27 cellular contexts compared by ENCODE assay signal in genomic region chr4:77190053-77190452, GRCh38. TPM values are rescaled to one million over a fixed set of nuclear protein-coding genes. Genes with fewer than 3 reads are reported as not detected.
DNase-seq lines count a peak whose midpoint lies in the region; FAIRE-seq and TF ChIP-seq lines count a peak whose summit lies in the region.
"Had no signal": no experiment of that assay in that cellular context is flagged by ENCODE, and none has a peak within 500 bp of the region (broad histone marks: within the 10 kb centered on the region; RNA-seq: fewer than 3 reads in every experiment).

No MANE protein-coding gene starts in this region.

- H3K9me3 ChIP-seq in Caco-2 = no peaks in the 10 kb centered on the region
- H3K9me3 ChIP-seq: ovary had no signal

- BruUV-seq in Caco-2 (replicated peaks; lab: Mats Ljungman, UMichigan) = no TSS peak

- CTCF ChIA-PET in Caco-2 (lab: Charles Lee) = interaction anchor here (0.6 to 1.3 kb wide), 3 partner anchors 13 to 136 kb away, joined by 3 to 4 read pairs (median 3); no protein-coding TSS in a partner anchor

- DNase-seq in Caco-2 (peak; percentile 63 to 68), HT-29 (ENCODE audit: low spot score) (peak; percentile 35), brain microvascular endothelial cell (peak; percentile 5), islet precursor cell (peak; percentile 87), head of caudate nucleus (no peak), NCI-H187 (lab: John Stamatoyannopoulos, UW) (no peak), H54 (ENCODE audit: insufficient read length, low spot score) (no peak)
- no peak for DNase-seq in stimulated activated naive CD4-positive, alpha-beta T cell (lab: John Stamatoyannopoulos, UW)
- DNase-seq: ACHN; activated CD4-positive, alpha-beta T cell treated with anti-CD3 and anti-CD28 coated beads, Interleukin-2, amount 50 U/mL, for 4 hours; activated CD8-positive, alpha-beta memory T cell treated with anti-CD3 and anti-CD28 coated beads, Interleukin-2, amount 50 U/mL, for 48 hours; activated effector memory CD4-positive, alpha-beta T cell treated with Interleukin-2 at 50 U/mL for 16 hours; activated naive CD8-positive, alpha-beta T cell treated with anti-CD3 and anti-CD28 coated beads, Interleukin-2, amount 50 U/mL, for 24 hours; DMS 273 treated with DMSO at 0.1 percent for 48 hours; naive thymus-derived CD8-positive, alpha-beta T cell; NCI-H1694 treated with DMSO at 0.1 percent for 48 hours; NCI-H226; ovary; right cardiac atrium; T-helper 2 cell; WERI-Rb-1 had no signal

- H3K4me3 ChIP-seq in Caco-2 (ENCODE audit: low read depth, low read length) = no peak overlapping the region
- no peak overlapping the region for H3K4me3 ChIP-seq in brain microvascular endothelial cell (ENCODE audit: low read depth, low read length)
- H3K4me3 ChIP-seq: coronary artery, GM23338, ovary had no signal

- no peak for FAIRE-seq in H54 (lab: Jason Lieb, UNC)
- FAIRE-seq: endometrium, GM12892, islet of Langerhans had no signal

- no peak overlapping the region for H3K4me3 Mint-ChIP-seq in Caco-2 (ENCODE audit: unreplicated experiment)
- H3K4me3 Mint-ChIP-seq: activated naive CD8-positive, alpha-beta T cell treated with anti-CD3 and anti-CD28 coated beads, Interleukin-2, amount 50 U/mL, for 24 hours; GM23338; naive thymus-derived CD8-positive, alpha-beta T cell had no signal

- H3K9me3 Mint-ChIP-seq in Caco-2 (ENCODE audit: unreplicated experiment) = no peaks in the 10 kb centered on the region
- H3K9me3 Mint-ChIP-seq: activated naive CD8-positive, alpha-beta T cell treated with anti-CD3 and anti-CD28 coated beads, Interleukin-2, amount 50 U/mL, for 24 hours; GM23338; naive thymus-derived CD8-positive, alpha-beta T cell had no signal

- no peaks in the 10 kb centered on the region for H3K27me3 Mint-ChIP-seq in Caco-2 (ENCODE audit: insufficient read depth, unreplicated experiment)
- H3K27me3 Mint-ChIP-seq: activated naive CD8-positive, alpha-beta T cell treated with anti-CD3 and anti-CD28 coated beads, Interleukin-2, amount 50 U/mL, for 24 hours had no signal

- no peak overlapping the region for H3K27ac ChIP-seq in brain microvascular endothelial cell
- H3K27ac ChIP-seq: C4-2B, coronary artery, ovary, WERI-Rb-1 had no signal

- peaks cover 8% of the 10 kb centered on the region for H3K4me1 Mint-ChIP-seq in Caco-2 (ENCODE audit: low read depth, unreplicated experiment)
- H3K4me1 Mint-ChIP-seq: GM23338 had no signal

- H3K36me3 ChIP-seq in Caco-2 (ENCODE audit: control insufficient read depth, insufficient read depth, low read length) = no peaks in the 10 kb centered on the region
- no peaks in the 10 kb centered on the region for H3K36me3 ChIP-seq in brain microvascular endothelial cell (replicated peaks)
- H3K36me3 ChIP-seq: ovary, WERI-Rb-1 had no signal

- POLR2A ChIA-PET in Caco-2 (lab: Charles Lee) = interaction anchor here (0.6 to 0.7 kb wide), 3 partner anchors 32 to 428 kb away, joined by 3 read pairs; partner anchors contain the start of gene CCNG2

- H3K27ac Mint-ChIP-seq in Caco-2 (ENCODE audit: unreplicated experiment) = no peak overlapping the region
- H3K27ac Mint-ChIP-seq: activated naive CD8-positive, alpha-beta T cell treated with anti-CD3 and anti-CD28 coated beads, Interleukin-2, amount 50 U/mL, for 24 hours; GM23338 had no signal

- peaks cover 13% of the 10 kb centered on the region for H3K4me1 ChIP-seq in Caco-2

- no peaks in the 10 kb centered on the region for H3K27me3 ChIP-seq in Caco-2 (replicated peaks; ENCODE audit: control insufficient read depth, insufficient read depth, low read length)
- H3K27me3 ChIP-seq in brain microvascular endothelial cell (replicated peaks) = peaks cover 4% of the 10 kb centered on the region
- H3K27me3 ChIP-seq: ovary had no signal

- TF ChIP-seq CTCF in Caco-2 (IDR thresholded peaks at IDR 0.05; ENCODE audit: insufficient read depth in 1 of 2, low read depth in 1 of 2, low read length in 1 of 2, severe bottlenecking in 1 of 2, unreplicated experiment in 1 of 2) (no peak), brain microvascular endothelial cell (IDR thresholded peaks at IDR 0.05; ENCODE audit: low read depth, low read length, missing control alignments) (no peak)

- in situ Hi-C loops in brain microvascular endothelial cell (cut with HindIII; ENCODE audit: low pct_ligation_motif_present, low sequenced_read_pairs) = no loop called here

- intact Hi-C loops in Caco-2 (cut with micrococcal nuclease; ENCODE audit: unreplicated experiment) = loop anchor here (1.0 kb wide), 1 partner anchor 95 kb away; no protein-coding TSS in a partner anchor
- intact Hi-C loops in head of caudate nucleus (cut with DNase I) = no loop called here

- TF ChIP-seq POLR2A in H54 (IDR thresholded peaks at IDR 0.05; ENCODE audit: low read depth, low read length) = no peak

- H3K36me3 Mint-ChIP-seq in Caco-2 (ENCODE audit: insufficient read depth, unreplicated experiment) = no peaks in the 10 kb centered on the region
- H3K36me3 Mint-ChIP-seq: naive thymus-derived CD8-positive, alpha-beta T cell had no signal

RNA-seq across cellular contexts. Expression of gene CCNG2, which starts 33.0 kb away (rescaled TPM):
- total RNA-seq in Caco-2 (2022) = 25.6 and 26.0 TPM in 2 replicates
- 5.6 and 6.0 TPM in 2 replicates for total RNA-seq in HT-29 (2014; rRNA removed; shearing (Covaris generic))

Comparison
In these comparisons a context has a peak if more than half of its experiments do, and no peak if none do; other contexts are left out.
1. DNase-seq: peak in Caco-2 (2 of 2), HT-29 (single experiment), brain microvascular endothelial cell (single experiment) and islet precursor cell (single experiment); none in head of caudate nucleus (0 of 42), stimulated activated naive CD4-positive, alpha-beta T cell (0 of 6), NCI-H187 (0 of 2) and H54 (single experiment).